Comparison of ENCODE assay signal across 14 cellular contexts in the genomic region with DNA sequence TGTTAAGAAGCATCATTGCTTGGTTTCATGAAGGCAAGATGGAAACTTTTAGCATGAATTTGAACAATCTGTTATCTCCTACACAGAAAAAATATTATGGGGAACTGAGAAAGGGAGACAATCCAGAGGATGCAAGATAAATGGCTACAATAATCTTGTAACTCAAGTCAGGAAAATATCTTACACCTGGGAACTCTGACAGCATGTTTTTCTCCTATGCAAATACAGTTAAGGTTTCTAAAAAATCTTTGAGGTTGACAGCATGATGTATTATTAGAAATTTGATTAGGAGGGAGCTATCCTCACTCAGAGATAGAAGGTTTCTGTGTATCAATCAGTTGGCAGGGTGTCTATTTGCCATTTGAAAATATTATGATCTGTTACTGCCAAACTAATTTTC.
DNase-seq lines count a peak whose midpoint lies in the region; ATAC-seq and TF ChIP-seq lines count a peak whose summit lies in the region.
"Had no signal": no experiment of that assay in that cellular context is flagged by ENCODE, and none has a peak within 500 bp of the region (broad histone marks: within the 10 kb centered on the region; RNA-seq: fewer than 3 reads in every experiment).

No MANE protein-coding gene starts in this region.

- H3K79me2 ChIP-seq in PC-9 (ENCODE audit: low read depth): no peaks in the 10 kb centered on the region

- H3K9me3 ChIP-seq in PC-9 (ENCODE audit: insufficient read depth, low read depth): no peaks in the 10 kb centered on the region
- H3K9me3 ChIP-seq: pancreas had no signal

- POLR2A ChIA-PET in PC-9 (lab: Charles Lee; ENCODE audit: unreplicated experiment): no interaction called here

- no TSS peak for BruUV-seq in PC-9 (replicated peaks; lab: Mats Ljungman, UMichigan)

- H3K27me3 ChIP-seq in PC-9 (ENCODE audit: insufficient read depth, low read depth): no peaks in the 10 kb centered on the region
- H3K27me3 ChIP-seq: pancreas had no signal

- TF ChIP-seq CTCF in PC-9 (conservative IDR thresholded peaks at IDR 0.05): no peak

- no peak for DNase-seq in caudate nucleus (lab: John Stamatoyannopoulos, UW)
- no peak for DNase-seq in activated CD8-positive, alpha-beta memory T cell treated with anti-CD3 and anti-CD28 coated beads, Interleukin-2, amount 50 U/mL, for 48 hours
- DNase-seq in activated gamma-delta T cell treated with Interleukin-2 at 50 U/mL for 16 hours: no peak
- no peak for DNase-seq in activated CD4-positive, alpha-beta T cell treated with anti-CD3 and anti-CD28 coated beads for 48 hours
- no peak for DNase-seq in PC-9
- DNase-seq: C1 segment of cervical spinal cord, kidney, MM.1S, OCI-M1, pancreas had no signal

- no peak overlapping the region for H2AFZ ChIP-seq in PC-9

- intact Hi-C loops in PC-9 (cut with micrococcal nuclease; ENCODE audit: unreplicated experiment): no loop called here

- no peaks in the 10 kb centered on the region for H3K4me1 ChIP-seq in PC-9 (replicated peaks; ENCODE audit: insufficient read depth)
- H3K4me1 ChIP-seq: pancreas had no signal

- no peak overlapping the region for H3K4me3 ChIP-seq in PC-9
- H3K4me3 ChIP-seq: pancreas, smooth muscle cell had no signal

- ATAC-seq in GM18873 (IDR thresholded peaks at IDR 0.05; ENCODE audit: low FRiP score, unreplicated experiment): peak; percentile 79
- peak; percentile 56 for ATAC-seq in GM21576 (IDR thresholded peaks at IDR 0.05; ENCODE audit: unreplicated experiment)
- peak; percentile 46 for ATAC-seq in HG02981 (IDR thresholded peaks at IDR 0.05; ENCODE audit: unreplicated experiment)
- ATAC-seq: pancreas had no signal

- peak overlapping the region; percentile 87 for H3K27ac ChIP-seq in caudate nucleus (ENCODE audit: low read depth, low read length)
- no peak overlapping the region for H3K27ac ChIP-seq in PC-9
- H3K27ac ChIP-seq: pancreas had no signal

- no peaks in the 10 kb centered on the region for H3K9me2 ChIP-seq in PC-9 (ENCODE audit: insufficient read depth)

- CTCF ChIA-PET in PC-9 (lab: Charles Lee): no interaction called here

- no peak overlapping the region for H3K4me2 ChIP-seq in PC-9

- H3F3A ChIP-seq in PC-9 (ENCODE audit: insufficient read depth, low read depth): no peaks in the 10 kb centered on the region

- no peaks in the 10 kb centered on the region for H4K20me1 ChIP-seq in PC-9 (ENCODE audit: insufficient read depth)

- H3K36me3 ChIP-seq in PC-9 (ENCODE audit: low read depth): no peaks in the 10 kb centered on the region
- H3K36me3 ChIP-seq: pancreas had no signal
